ENCODE assay signal across 8 cellular contexts in the genomic region with DNA sequence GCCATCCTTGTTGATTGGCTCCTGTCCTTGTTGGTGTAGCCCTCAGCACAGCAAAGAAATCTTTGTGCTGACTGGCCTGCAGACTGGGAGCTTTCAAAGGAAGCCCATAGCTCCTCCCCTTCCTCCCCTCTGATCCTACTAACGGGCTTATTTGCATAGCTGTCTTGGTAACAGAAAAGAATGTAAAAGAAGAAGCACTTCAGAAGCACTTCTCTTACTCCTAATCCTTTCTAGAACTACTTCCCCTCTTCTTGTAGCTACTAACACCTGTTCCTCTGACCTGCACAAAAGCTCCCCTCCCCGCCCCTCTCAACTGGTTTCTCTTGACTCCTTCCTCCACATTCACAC. TPM values are rescaled to one million over a fixed set of nuclear protein-coding genes. Genes with fewer than 3 reads are reported as not detected.
DNase-seq lines count a peak whose midpoint lies in the region; ATAC-seq, FAIRE-seq and TF ChIP-seq lines count a peak whose summit lies in the region.

No MANE protein-coding gene starts in this region.

- intact Hi-C loops in dorsolateral prefrontal cortex (cut with DNase I) (loop anchor here in 1 of 2 donors (10.0 kb wide), 1 partner anchor 375 kb away; no protein-coding TSS in a partner anchor), kidney (cut with DNase I) (no loop called here)

- H3K36me3 ChIP-seq in skeletal muscle tissue (ENCODE audit: control insufficient read depth in 3 of 3, insufficient read depth in 3 of 3, low read length in 3 of 3) (no peaks in the 10 kb centered on the region), kidney (ENCODE audit: control insufficient read depth in 1 of 2, insufficient read depth in 2 of 2, low read length in 2 of 2) (no peaks in the 10 kb centered on the region)

- H3K27ac ChIP-seq in dorsolateral prefrontal cortex = peak overlapping the region in 58 of 59 donors; percentile 12 to 92 (median 80)
- peak overlapping the region; percentile 66 for H3K27ac ChIP-seq in skeletal muscle tissue (ENCODE audit: low read depth, low read length)
- peak overlapping the region in 1 of 2 donors; percentile 18 for H3K27ac ChIP-seq in kidney (ENCODE audit: low read depth in 2 of 2, low read length in 2 of 2)

- peak; percentile 98 for ATAC-seq in HG02885 (IDR thresholded peaks at IDR 0.05; ENCODE audit: poor library complexity, unreplicated experiment)

- no peak overlapping the region for H3K9ac ChIP-seq in skeletal muscle tissue (ENCODE audit: low read depth in 1 of 3, low read length in 3 of 3)
- no peak overlapping the region for H3K9ac ChIP-seq in kidney (ENCODE audit: low read length in 2 of 2)

- H3K27me3 ChIP-seq in dorsolateral prefrontal cortex (no peaks in the 10 kb centered on the region), skeletal muscle tissue (ENCODE audit: control insufficient read depth in 3 of 3, insufficient read depth in 3 of 3, low read length in 3 of 3) (no peaks in the 10 kb centered on the region)

- no peaks in the 10 kb centered on the region for H3K9me3 ChIP-seq in skeletal muscle tissue (ENCODE audit: control insufficient read depth in 3 of 3, low read length in 3 of 3)
- no peaks in the 10 kb centered on the region for H3K9me3 ChIP-seq in kidney (ENCODE audit: control insufficient read depth in 1 of 2, low read length in 2 of 2)

- FAIRE-seq in kidney (lab: Jason Lieb, UNC) = no peak

- no peak for TF ChIP-seq CTCF in dorsolateral prefrontal cortex (IDR thresholded peaks at IDR 0.05 in 54 of 56, conservative IDR thresholded peaks at IDR 0.05 in 2 of 56; ENCODE audit: low read depth in 1 of 56, partially characterized antibody in 56 of 56)
- no peak for TF ChIP-seq CTCF in kidney (IDR thresholded peaks at IDR 0.05; ENCODE audit: borderline replicate concordance, extremely low read depth, insufficient read depth)

- peaks cover 21 to 26% (median 23%) of the 10 kb centered on the region in 3 donors for H3K4me1 ChIP-seq in skeletal muscle tissue (ENCODE audit: control insufficient read depth in 3 of 3, insufficient read depth in 3 of 3, low read length in 3 of 3)
- H3K4me1 ChIP-seq in kidney (ENCODE audit: control insufficient read depth in 1 of 2, insufficient read depth in 1 of 2, low read depth in 1 of 2, low read length in 2 of 2) = peaks cover 13 to 25% of the 10 kb centered on the region in 2 donors

- DNase-seq in stimulated activated CD4-positive, alpha-beta T cell treated with anti-CD3 and anti-CD28 coated beads, Interleukin-15, amount 100 ng/mL, for 24 hours = peak; percentile 25
- DNase-seq in stimulated activated CD4-positive, alpha-beta T cell treated with anti-CD3 and anti-CD28 coated beads, Interleukin-4, amount 100 ng/mL, for 1 hour = no peak
- peak; percentile 95 for DNase-seq in NCI-H524 treated with DMSO at 0.1 percent for 48 hours (lab: John Stamatoyannopoulos, UW)
- peak in 2 of 10 donors; percentile 43 to 49 for DNase-seq in dorsolateral prefrontal cortex
- no peak for DNase-seq in kidney
- DNase-seq in mucosa of gallbladder (ENCODE audit: low spot score) = no peak

- H3K4me3 ChIP-seq in dorsolateral prefrontal cortex = peak overlapping the region in 5 of 59 donors; percentile 4 to 32 (median 17)
- H3K4me3 ChIP-seq in skeletal muscle tissue (ENCODE audit: low read length in 3 of 3) = no peak overlapping the region
- no peak overlapping the region for H3K4me3 ChIP-seq in kidney (ENCODE audit: low read length in 2 of 2)

RNA-seq across cellular contexts. Expression of gene RIC8B, which starts 14.3 kb away (rescaled TPM):
- total RNA-seq in dorsolateral prefrontal cortex (10 to 100 TPM; 21.0 to 54.9 (median 36.6) TPM), skeletal muscle tissue (19.3 TPM), kidney (18.0 TPM), mucosa of gallbladder (39.4 TPM)
- polyA plus RNA-seq in kidney (ENCODE audit: insufficient read depth, low read depth, low replicate concordance) = 7.7 TPM

Comparison
In these comparisons a context has a peak if more than half of its experiments do, and no peak if none do; other contexts are left out.
1. DNase-seq: peak in stimulated activated CD4-positive, alpha-beta T cell treated with anti-CD3 and anti-CD28 coated beads, Interleukin-15, amount 100 ng/mL, for 24 hours (single experiment) and NCI-H524 treated with DMSO at 0.1 percent for 48 hours (single experiment); none in stimulated activated CD4-positive, alpha-beta T cell treated with anti-CD3 and anti-CD28 coated beads, Interleukin-4, amount 100 ng/mL, for 1 hour (single experiment), kidney (single experiment) and mucosa of gallbladder (single experiment).